Comparison of ENCODE assay signal across 13 cellular contexts in the genomic region with DNA sequence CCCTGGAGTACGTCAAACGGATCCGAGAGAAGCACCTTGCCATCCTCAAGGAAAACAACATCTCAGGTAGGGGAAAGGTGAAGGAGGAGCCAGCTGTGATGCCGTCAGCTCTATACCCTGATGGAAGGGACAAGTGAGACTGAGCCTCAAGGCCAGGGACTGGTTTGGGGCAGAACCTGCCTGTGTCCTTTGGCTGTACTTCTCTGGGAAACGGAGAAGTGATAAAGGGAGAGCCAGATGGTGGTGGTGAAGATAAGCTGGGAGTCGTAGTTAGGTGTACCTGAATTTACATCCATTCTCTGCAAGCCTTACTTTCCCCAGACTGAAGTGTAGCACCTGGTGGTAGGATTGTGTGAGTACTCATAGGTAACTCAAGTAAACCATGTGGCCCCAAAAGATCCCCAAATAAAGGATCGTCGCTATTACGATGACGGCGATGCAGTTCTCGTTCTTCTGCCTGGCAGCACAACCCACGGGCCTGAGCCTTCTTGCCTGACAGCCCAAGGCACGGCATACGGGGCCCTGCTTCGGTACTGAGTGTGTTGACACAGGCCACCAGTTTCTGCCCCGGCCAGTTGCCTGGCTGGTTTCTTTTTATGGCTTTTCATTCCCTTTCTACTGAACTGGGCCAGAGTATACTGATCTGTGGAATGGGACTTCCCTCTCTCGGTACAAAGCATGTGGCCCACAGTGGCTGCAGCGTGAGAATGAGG. TPM values are rescaled to one million over a fixed set of nuclear protein-coding genes. Genes with fewer than 3 reads are reported as not detected.
A peak's percentile ranks its signal among the peaks of the same experiment; 100 is the strongest.
DNase-seq lines count a peak whose midpoint lies in the region; ATAC-seq and TF ChIP-seq lines count a peak whose summit lies in the region.
"Had no signal": no experiment of that assay in that cellular context is flagged by ENCODE, and none has a peak within 500 bp of the region (broad histone marks: within the 10 kb centered on the region; RNA-seq: fewer than 3 reads in every experiment).

No MANE protein-coding gene starts in this region.

- POLR2A ChIA-PET in CD4-positive, alpha-beta T cell (lab: Charles Lee), result interaction anchor here (1.0 to 10.5 kb wide), 4 partner anchors 9 to 54 kb away, joined by 3 to 120 read pairs (median 12); partner anchors contain the start of genes CTSA, NEURL2 and PCIF1

- peak overlapping the region; percentile 89 for H3K27ac Mint-ChIP-seq in activated T-cell treated with anti-CD3 and anti-CD28 coated beads, Interleukin-2, amount 50 U/mL, for 24 hours
- peak overlapping the region; percentile 88 for H3K27ac Mint-ChIP-seq in stimulated activated naive B cell treated with anti-CD40 and anti-IgM and Interleukin-4, amounts not matched to agents 10 μg/mL and 1 μg/mL and 100 μg/mL, for 72 hours
- H3K27ac Mint-ChIP-seq in CD4-positive, alpha-beta T cell, result no peak overlapping the region

- ATAC-seq in stimulated activated naive B cell treated with anti-CD40 and anti-IgM and Interleukin-4, amounts not matched to agents 10 μg/mL and 1 μg/mL and 100 μg/mL, for 72 hours (replicated peaks), result no peak
- no peak for ATAC-seq in CD4-positive, alpha-beta T cell (ENCODE audit: poor library complexity)

- H3K27me3 ChIP-seq in dorsolateral prefrontal cortex, result no peaks in the 10 kb centered on the region
- H3K27me3 ChIP-seq in CD4-positive, alpha-beta T cell (ENCODE audit: control insufficient read depth, insufficient read depth, low read length), result no peaks in the 10 kb centered on the region
- H3K27me3 ChIP-seq: breast epithelium had no signal

- H3K4me3 Mint-ChIP-seq in activated T-cell treated with anti-CD3 and anti-CD28 coated beads, Interleukin-2, amount 50 U/mL, for 24 hours, result no peak overlapping the region
- no peak overlapping the region for H3K4me3 Mint-ChIP-seq in stimulated activated naive B cell treated with anti-CD40 and anti-IgM and Interleukin-4, amounts not matched to agents 10 μg/mL and 1 μg/mL and 100 μg/mL, for 72 hours
- H3K4me3 Mint-ChIP-seq in CD4-positive, alpha-beta T cell, result no peak overlapping the region

- H3K9me3 Mint-ChIP-seq in activated T-cell treated with anti-CD3 and anti-CD28 coated beads, Interleukin-2, amount 50 U/mL, for 24 hours, result no peaks in the 10 kb centered on the region
- no peaks in the 10 kb centered on the region for H3K9me3 Mint-ChIP-seq in stimulated activated naive B cell treated with anti-CD40 and anti-IgM and Interleukin-4, amounts not matched to agents 10 μg/mL and 1 μg/mL and 100 μg/mL, for 72 hours
- H3K9me3 Mint-ChIP-seq in CD4-positive, alpha-beta T cell, result no peaks in the 10 kb centered on the region
- H3K9me3 Mint-ChIP-seq: naive B cell had no signal

- peak overlapping the region in 51 of 59 donors; percentile 2 to 87 (median 64) for H3K27ac ChIP-seq in dorsolateral prefrontal cortex
- H3K27ac ChIP-seq in CD4-positive, alpha-beta T cell (ENCODE audit: low read depth, low read length), result no peak overlapping the region

- DNase-seq in activated T-cell treated with anti-CD3 and anti-CD28 coated beads, Interleukin-2, amount 50 U/mL, for 24 hours, result no peak
- no peak for DNase-seq in activated T-cell treated with anti-CD3 and anti-CD28 coated beads, Interleukin-2, amount 50 U/mL, for 48 hours
- no peak for DNase-seq in dorsolateral prefrontal cortex
- no peak for DNase-seq in stimulated activated naive B cell treated with anti-CD40 and anti-IgM and Interleukin-4, amounts not matched to agents 10 μg/mL and 1 μg/mL and 100 μg/mL, for 72 hours
- no peak for DNase-seq in CD4-positive, alpha-beta T cell
- no peak for DNase-seq in OCI-M2 (lab: John Stamatoyannopoulos, UW; ENCODE audit: unreplicated experiment)
- DNase-seq: ACHN; activated CD8-positive, alpha-beta memory T cell treated with anti-CD3 and anti-CD28 coated beads, Interleukin-2, amount 50 U/mL, for 48 hours; naive B cell; NCI-H446; RPMI8226; stimulated activated CD4-positive, alpha-beta T cell treated with anti-CD3 and anti-CD28 coated beads, Interleukin-12 subunit alpha, Interleukin-12 subunit beta, amount 100 ng/mL, for 4 hours had no signal

- no peaks in the 10 kb centered on the region for H3K27me3 Mint-ChIP-seq in activated T-cell treated with anti-CD3 and anti-CD28 coated beads, Interleukin-2, amount 50 U/mL, for 24 hours
- no peaks in the 10 kb centered on the region for H3K27me3 Mint-ChIP-seq in stimulated activated naive B cell treated with anti-CD40 and anti-IgM and Interleukin-4, amounts not matched to agents 10 μg/mL and 1 μg/mL and 100 μg/mL, for 72 hours
- no peaks in the 10 kb centered on the region for H3K27me3 Mint-ChIP-seq in CD4-positive, alpha-beta T cell
- H3K27me3 Mint-ChIP-seq: naive B cell had no signal

- no peak for TF ChIP-seq CTCF in dorsolateral prefrontal cortex (IDR thresholded peaks at IDR 0.05 in 54 of 56, conservative IDR thresholded peaks at IDR 0.05 in 2 of 56; ENCODE audit: low read depth in 1 of 56, partially characterized antibody in 56 of 56)
- TF ChIP-seq CTCF in CD4-positive, alpha-beta T cell (IDR thresholded peaks at IDR 0.05), result no peak

- peaks cover 85% of the 10 kb centered on the region for H3K36me3 Mint-ChIP-seq in activated T-cell treated with anti-CD3 and anti-CD28 coated beads, Interleukin-2, amount 50 U/mL, for 24 hours (ENCODE audit: low read depth)
- H3K36me3 Mint-ChIP-seq in stimulated activated naive B cell treated with anti-CD40 and anti-IgM and Interleukin-4, amounts not matched to agents 10 μg/mL and 1 μg/mL and 100 μg/mL, for 72 hours, result peaks cover 46 to 50% of the 10 kb centered on the region in 2 donors
- peaks cover 77% of the 10 kb centered on the region for H3K36me3 Mint-ChIP-seq in CD4-positive, alpha-beta T cell (ENCODE audit: low read depth)

- no peaks in the 10 kb centered on the region for H3K9me3 ChIP-seq in CD4-positive, alpha-beta T cell (ENCODE audit: control insufficient read depth, low read length)
- H3K9me3 ChIP-seq: breast epithelium had no signal

- no peak overlapping the region for H3K4me3 ChIP-seq in dorsolateral prefrontal cortex
- H3K4me3 ChIP-seq: breast epithelium had no signal

- intact Hi-C loops in dorsolateral prefrontal cortex (cut with DNase I), result no loop called here
- intact Hi-C loops in CD4-positive, alpha-beta T cell (cut with DNase I, micrococcal nuclease), result no loop called here

- CTCF ChIA-PET in CD4-positive, alpha-beta T cell (lab: Charles Lee), result interaction anchor here (1.0 to 2.1 kb wide), 2 partner anchors 25 to 146 kb away, joined by 3 to 9 read pairs; no protein-coding TSS in a partner anchor

- H3K4me1 Mint-ChIP-seq in activated T-cell treated with anti-CD3 and anti-CD28 coated beads, Interleukin-2, amount 50 U/mL, for 24 hours (ENCODE audit: low read depth), result peaks cover 30% of the 10 kb centered on the region
- H3K4me1 Mint-ChIP-seq in stimulated activated naive B cell treated with anti-CD40 and anti-IgM and Interleukin-4, amounts not matched to agents 10 μg/mL and 1 μg/mL and 100 μg/mL, for 72 hours, result peaks cover 16 to 18% of the 10 kb centered on the region in 2 donors
- peaks cover 4% of the 10 kb centered on the region for H3K4me1 Mint-ChIP-seq in CD4-positive, alpha-beta T cell (ENCODE audit: low read depth)

RNA-seq across cellular contexts. Expression of gene PCIF1, which starts 10.6 kb away (rescaled TPM):
- total RNA-seq in dorsolateral prefrontal cortex, result 10 to 100 TPM; 20.4 to 44.7 (median 32.2) TPM
- total RNA-seq in CD4-positive, alpha-beta T cell, result 100 to 1,000 TPM; 100 TPM

RNA-seq across cellular contexts. Expression of gene ZNF335, which starts 26.9 kb away (rescaled TPM):
- total RNA-seq in dorsolateral prefrontal cortex, result 10 to 100 TPM; 20.9 to 40.0 (median 26.7) TPM
- total RNA-seq in CD4-positive, alpha-beta T cell, result 10 to 100 TPM; 67.3 to 74.6 TPM

RNA-seq across cellular contexts. Expression of gene PLTP, which starts 33.2 kb away (rescaled TPM):
- total RNA-seq in dorsolateral prefrontal cortex, result 100 to 1,000 TPM in 9 of 120 experiments, 10 to 100 TPM in 111; 26.9 to 232 (median 59.4) TPM
- not detected for total RNA-seq in CD4-positive, alpha-beta T cell

RNA-seq across cellular contexts. Expression of gene CTSA, which starts 54.0 kb away (rescaled TPM):
- total RNA-seq in dorsolateral prefrontal cortex, result 100 to 1,000 TPM in 102 of 120 experiments, 10 to 100 TPM in 18; 72.5 to 172 (median 116) TPM
- total RNA-seq in CD4-positive, alpha-beta T cell, result 10 to 100 TPM; 40.3 to 42.6 TPM

RNA-seq across cellular contexts. Expression of gene NEURL2, which starts 54.1 kb away (rescaled TPM):
- 10 to 100 TPM in 6 of 120 experiments, 1 to 10 TPM in 114; 3.3 to 19.6 (median 7.1) TPM for total RNA-seq in dorsolateral prefrontal cortex
- 1 to 10 TPM; 1.5 to 2.5 TPM for total RNA-seq in CD4-positive, alpha-beta T cell

Comparison
In these comparisons a context has a peak if more than half of its experiments do, and no peak if none do; other contexts are left out.
1. RNA of gene PLTP, which starts 33.2 kb away (total RNA-seq): 26.9 to 232 TPM in dorsolateral prefrontal cortex; not detected in CD4-positive, alpha-beta T cell; every median in the first group is over 10 times any median in the second.